In genomic region chr13:28045861-28046260, GRCh38 we compare ENCODE assay signal across 33 cellular contexts. TPM values are rescaled to one million over a fixed set of nuclear protein-coding genes. Genes with fewer than 3 reads are reported as not detected.
"Had no signal": no experiment of that assay in that cellular context is flagged by ENCODE, and none has a peak within 500 bp of the region (broad histone marks: within the 10 kb centered on the region; RNA-seq: fewer than 3 reads in every experiment).

No MANE protein-coding gene starts in this region.

- ATAC-seq: activated CD8-positive, alpha-beta T cell treated with anti-CD3 and anti-CD28 coated beads, Interleukin-2, amount 10 ng/mL, durations not matched to agents 7 days and 5 days; body of pancreas; Right ventricle myocardium inferior had no signal

- H3K4me3 ChIP-seq: body of pancreas, breast epithelium, MG63, PC-9 had no signal

- H3K9me3 Mint-ChIP-seq: activated CD4-positive, alpha-beta T cell treated with anti-CD3 and anti-CD28 coated beads, Interleukin-2, amount 10 ng/mL, durations not matched to agents 24 days and 14 days; activated naive CD4-positive, alpha-beta T cell treated with anti-CD3 and anti-CD28 coated beads, Interleukin-2, amount 50 U/mL, for 24 hours; activated naive CD8-positive, alpha-beta T cell treated with anti-CD3 and anti-CD28 coated beads, Interleukin-2, amount 10 ng/mL, durations not matched to agents 7 days and 5 days; activated T-cell treated with anti-CD3 and anti-CD28 coated beads, Interleukin-2, amount 50 U/mL, for 24 hours; activated T-helper 2 cell treated with anti-CD3 and anti-CD28 coated beads, Interferon-gamma antibody, Interleukin-2, Interleukin-4, amounts not matched to agents 10 μg/mL and 5 μg/mL and 100 μg/mL, durations not matched to agents 14 hours and 24 hours and 36 hours had no signal

- H3K36me3 ChIP-seq: breast epithelium, MG63, WERI-Rb-1 had no signal

- H3K27me3 ChIP-seq: body of pancreas, breast epithelium had no signal

- H3K36me3 Mint-ChIP-seq: activated naive CD4-positive, alpha-beta T cell treated with anti-CD3 and anti-CD28 coated beads, Interleukin-2, amount 50 U/mL, for 24 hours; activated naive CD8-positive, alpha-beta T cell treated with anti-CD3 and anti-CD28 coated beads, Interleukin-2, amount 10 ng/mL, durations not matched to agents 7 days and 5 days had no signal

- H3K27ac ChIP-seq: body of pancreas, breast epithelium, PC-9, RWPE1, WERI-Rb-1 had no signal

- H3K4me3 Mint-ChIP-seq: activated CD4-positive, alpha-beta T cell treated with anti-CD3 and anti-CD28 coated beads, Interleukin-2, amount 10 ng/mL, durations not matched to agents 24 days and 14 days; activated CD8-positive, alpha-beta T cell treated with anti-CD3 and anti-CD28 coated beads, Interleukin-2, amount 10 ng/mL, durations not matched to agents 7 days and 5 days; activated naive CD4-positive, alpha-beta T cell treated with anti-CD3 and anti-CD28 coated beads, Interleukin-2, amount 50 U/mL, for 24 hours; activated naive CD8-positive, alpha-beta T cell treated with anti-CD3 and anti-CD28 coated beads, Interleukin-2, amount 10 ng/mL, durations not matched to agents 7 days and 5 days; activated T-cell treated with anti-CD3 and anti-CD28 coated beads, Interleukin-2, amount 50 U/mL, for 24 hours had no signal

- H3K4me1 ChIP-seq: breast epithelium had no signal

- DNase-seq: activated CD4-positive, alpha-beta T cell treated with anti-CD3 and anti-CD28 coated beads, Interleukin-2, amount 10 ng/mL, durations not matched to agents 24 days and 14 days; activated CD4-positive, alpha-beta T cell treated with anti-CD3 and anti-CD28 coated beads, Interleukin-2, amount 50 U/mL, for 4 hours; activated CD8-positive, alpha-beta T cell treated with anti-CD3 and anti-CD28 coated beads, Interleukin-2, amount 10 ng/mL, durations not matched to agents 7 days and 5 days; activated gamma-delta T cell; activated naive CD4-positive, alpha-beta T cell treated with Interleukin-2 at 50 U/mL for 16 hours; activated naive CD8-positive, alpha-beta T cell treated with anti-CD3 and anti-CD28 coated beads, Interleukin-2, amount 10 ng/mL, durations not matched to agents 7 days and 5 days; activated T-cell treated with anti-CD3 and anti-CD28 coated beads, Interleukin-2, amount 50 U/mL, for 24 hours; amygdala; body of pancreas; MG63; MV-4-11; NCI-H1092; NCI-H1436 treated with DMSO at 0.1 percent for 48 hours; NCI-H1694 treated with DMSO at 0.1 percent for 48 hours; NCI-H2029; NCI-H345; NCI-H524 treated with DMSO at 0.1 percent for 48 hours; PC-9; SIG-M5; SW 1271; T-helper 1 cell; T-helper 2 cell; T-helper 9 cell; WERI-Rb-1 had no signal

- H3K9me3 ChIP-seq: body of pancreas, breast epithelium, MG63 had no signal

- H3K27ac Mint-ChIP-seq: activated CD4-positive, alpha-beta T cell treated with anti-CD3 and anti-CD28 coated beads, Interleukin-2, amount 10 ng/mL, durations not matched to agents 24 days and 14 days; activated CD8-positive, alpha-beta T cell treated with anti-CD3 and anti-CD28 coated beads, Interleukin-2, amount 10 ng/mL, durations not matched to agents 7 days and 5 days; activated naive CD4-positive, alpha-beta T cell treated with anti-CD3 and anti-CD28 coated beads, Interleukin-2, amount 50 U/mL, for 24 hours; activated naive CD8-positive, alpha-beta T cell treated with anti-CD3 and anti-CD28 coated beads, Interleukin-2, amount 10 ng/mL, durations not matched to agents 7 days and 5 days; activated T-cell treated with anti-CD3 and anti-CD28 coated beads, Interleukin-2, amount 50 U/mL, for 24 hours; activated T-helper 2 cell treated with anti-CD3 and anti-CD28 coated beads, Interferon-gamma antibody, Interleukin-2, Interleukin-4, amounts not matched to agents 10 μg/mL and 5 μg/mL and 100 μg/mL, durations not matched to agents 14 hours and 24 hours and 36 hours had no signal

RNA-seq across cellular contexts. Expression of gene FLT3, which starts 54.5 kb away (rescaled TPM):
- total RNA-seq: activated CD4-positive, alpha-beta T cell treated with anti-CD3 and anti-CD28 coated beads, Interleukin-2, amount 10 ng/mL, durations not matched to agents 24 days and 14 days; activated CD8-positive, alpha-beta T cell treated with anti-CD3 and anti-CD28 coated beads, Interleukin-2, amount 10 ng/mL, durations not matched to agents 7 days and 5 days; activated naive CD8-positive, alpha-beta T cell treated with anti-CD3 and anti-CD28 coated beads, Interleukin-2, amount 10 ng/mL, durations not matched to agents 7 days and 5 days; activated T-helper 2 cell treated with anti-CD3 and anti-CD28 coated beads, Interferon-gamma antibody, Interleukin-2, Interleukin-4, amounts not matched to agents 10 μg/mL and 5 μg/mL and 100 μg/mL, durations not matched to agents 14 hours and 24 hours and 36 hours; astrocyte; NCI-H460; PC-9; Right ventricle myocardium inferior; SK-MEL-5 had no signal

RNA-seq across cellular contexts. Expression of gene URAD, which starts 57.4 kb away (rescaled TPM):
- total RNA-seq: activated CD4-positive, alpha-beta T cell treated with anti-CD3 and anti-CD28 coated beads, Interleukin-2, amount 10 ng/mL, durations not matched to agents 24 days and 14 days; activated CD8-positive, alpha-beta T cell treated with anti-CD3 and anti-CD28 coated beads, Interleukin-2, amount 10 ng/mL, durations not matched to agents 7 days and 5 days; activated naive CD8-positive, alpha-beta T cell treated with anti-CD3 and anti-CD28 coated beads, Interleukin-2, amount 10 ng/mL, durations not matched to agents 7 days and 5 days; activated T-helper 2 cell treated with anti-CD3 and anti-CD28 coated beads, Interferon-gamma antibody, Interleukin-2, Interleukin-4, amounts not matched to agents 10 μg/mL and 5 μg/mL and 100 μg/mL, durations not matched to agents 14 hours and 24 hours and 36 hours; astrocyte; body of pancreas; cardiac septum; NCI-H460; PC-9; Right ventricle myocardium inferior; SK-MEL-5 had no signal
